ENCODE assay signal across 17 cellular contexts in the genomic region with DNA sequence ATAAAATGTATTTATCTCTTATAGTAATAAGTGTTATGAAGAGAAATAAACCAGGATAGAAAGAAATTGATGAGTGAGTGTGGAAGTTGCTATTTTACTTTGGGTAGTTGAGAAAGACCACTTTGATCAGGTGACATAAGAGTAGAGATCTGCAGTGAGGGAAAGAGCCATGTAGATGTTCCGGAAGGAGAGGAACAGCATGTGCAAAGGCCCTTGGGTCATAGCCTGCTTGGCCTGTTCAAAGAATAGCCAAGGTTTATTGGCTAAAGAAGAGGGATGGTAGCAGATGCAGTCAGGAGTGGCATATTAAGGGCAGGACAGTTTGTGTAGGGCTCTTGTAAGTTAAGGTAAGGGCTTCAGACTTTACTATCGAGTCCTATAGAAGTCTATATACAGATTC. TPM values are rescaled to one million over a fixed set of nuclear protein-coding genes. Genes with fewer than 3 reads are reported as not detected.
DNase-seq lines count a peak whose midpoint lies in the region; ATAC-seq, FAIRE-seq and TF ChIP-seq lines count a peak whose summit lies in the region.
"Had no signal": no experiment of that assay in that cellular context is flagged by ENCODE, and none has a peak within 500 bp of the region (broad histone marks: within the 10 kb centered on the region; RNA-seq: fewer than 3 reads in every experiment).

No MANE protein-coding gene starts in this region.

- no peak overlapping the region for H2AK5ac ChIP-seq in IMR-90 (ENCODE audit: low read depth, low read length)

- H3K4me2 ChIP-seq in IMR-90 (ENCODE audit: low read depth, low read length), result no peak overlapping the region
- H3K4me2 ChIP-seq in GM12878 (ENCODE audit: control insufficient read depth, insufficient read depth), result peak overlapping the region; percentile 56; the same call in 1 of the 2 replicates

- no peak overlapping the region for H3K4me3 ChIP-seq in IMR-90 (ENCODE audit: insufficient read depth, low read depth, low read length)
- H3K4me3 ChIP-seq in GM12878, result no peak overlapping the region; the same call in 1 of the 2 replicates
- H3K4me3 ChIP-seq: esophagus muscularis mucosa, tibial artery had no signal

- no peak for TF ChIP-seq POLR2A in IMR-90 (IDR thresholded peaks at IDR 0.05; ENCODE audit: low read depth, low read length)
- no peak for TF ChIP-seq POLR2A in GM12878 (IDR thresholded peaks at IDR 0.05; ENCODE audit: low read depth, low read length)

- H2AFZ ChIP-seq in IMR-90 (replicated peaks; ENCODE audit: low read length, poor library complexity) (no peak overlapping the region), GM12878 (ENCODE audit: control insufficient read depth, low read depth, low read length) (no peak overlapping the region)

- FAIRE-seq in GM12878 (lab: Jason Lieb, UNC), result no peak
- FAIRE-seq: kidney had no signal

- H3K9ac ChIP-seq in IMR-90 (ENCODE audit: low read depth, low read length) (no peak overlapping the region), GM12878 (ENCODE audit: control insufficient read depth, insufficient read depth, low read length) (no peak overlapping the region)

- peak overlapping the region; percentile 39 for H3K4me3 Mint-ChIP-seq in activated CD4-positive, alpha-beta T cell treated with anti-CD3 and anti-CD28 coated beads, Interleukin-2, amount 10 ng/mL, durations not matched to agents 24 days and 14 days
- peak overlapping the region; percentile 100 for H3K4me3 Mint-ChIP-seq in neural crest cell

- no peaks in the 10 kb centered on the region for H3K9me3 ChIP-seq in IMR-90 (ENCODE audit: control insufficient read depth, insufficient read depth, low read length)
- no peaks in the 10 kb centered on the region for H3K9me3 ChIP-seq in GM12878 (replicated peaks; ENCODE audit: control insufficient read depth, insufficient read depth, low read length)
- H3K9me3 ChIP-seq: esophagus muscularis mucosa, tibial artery had no signal

- 100% methylated on average over 1 of the region's 2 CpGs; no CpG with 5 or more reads in 1 of the 2 experiments for WGBS in IMR-90 (ENCODE audit: extremely low coverage in 2 of 2, insufficient read length in 1 of 2), 2 experiments
- WGBS in GM12878 (ENCODE audit: insufficient coverage, insufficient replicate concordance, low lambda C conversion rate, missing lambda C conversion rate), result 70% methylated on average over 2 of the region's 2 CpGs

- peaks cover 12 to 31% of the 10 kb centered on the region in 2 experiments for H3K79me1 ChIP-seq in IMR-90 (ENCODE audit: low read depth in 1 of 2, low read length in 2 of 2)

- H3K36me3 ChIP-seq in IMR-90 (ENCODE audit: control insufficient read depth, insufficient read depth, low read length), result peaks cover 15% of the 10 kb centered on the region
- H3K36me3 ChIP-seq in GM12878 (ENCODE audit: control insufficient read depth in 2 of 2, insufficient read depth in 2 of 2, low read length in 1 of 2), result peaks cover 3 to 26% of the 10 kb centered on the region in 2 experiments; a peak in 3 of 4 replicates

- H3K27me3 ChIP-seq in IMR-90 (ENCODE audit: control insufficient read depth, insufficient read depth, low read length) (no peaks in the 10 kb centered on the region), GM12878 (replicated peaks in 1 of 2; ENCODE audit: control insufficient read depth in 2 of 2, insufficient read depth in 2 of 2, low read length in 1 of 2) (no peaks in the 10 kb centered on the region)
- H3K27me3 ChIP-seq: esophagus muscularis mucosa, tibial artery had no signal

- no peak overlapping the region for H4K5ac ChIP-seq in IMR-90 (ENCODE audit: low read depth, low read length)

- peaks cover 4% of the 10 kb centered on the region; the same call in 1 of the 2 replicates for H3K9me1 ChIP-seq in IMR-90 (ENCODE audit: insufficient read depth, low read length)

- no peak overlapping the region for H3K56ac ChIP-seq in IMR-90 (ENCODE audit: extremely low read depth, insufficient read depth, low read length)

- DNase-seq in activated CD4-positive, alpha-beta T cell treated with anti-CD3 and anti-CD28 coated beads, Interleukin-2, amount 10 ng/mL, durations not matched to agents 24 days and 14 days, result no peak
- no peak for DNase-seq in activated CD4-positive, alpha-beta T cell treated with anti-CD3 and anti-CD28 coated beads, Interleukin-2, amount 50 U/mL, for 4 hours
- DNase-seq in IMR-90 (no peak), GM12878 (ENCODE audit: low read depth, low spot score) (no peak), neural crest cell (ENCODE audit: low read depth, low spot score) (no peak), NCI-H2107 treated with DMSO at 0.1 percent for 48 hours (lab: John Stamatoyannopoulos, UW; ENCODE audit: unreplicated experiment) (no peak), NCI-H345 (lab: John Stamatoyannopoulos, UW) (no peak)
- DNase-seq: activated CD4-positive, CD25-positive, alpha-beta regulatory T cell; kidney; NCI-H2107; occipital lobe; stimulated activated CD4-positive, alpha-beta T cell treated with anti-CD3 and anti-CD28 coated beads, Interleukin-2, amount 100 ng/mL, for 48 hours; stimulated activated CD8-positive, alpha-beta memory T cell treated with anti-CD3 and anti-CD28 coated beads, Interleukin-4, amount 100 ng/mL, for 48 hours; tibial artery had no signal

- H2AK9ac ChIP-seq in IMR-90 (replicated peaks; ENCODE audit: low read depth, low read length, poor library complexity), result no peak overlapping the region

- no peak overlapping the region for H3K4ac ChIP-seq in IMR-90 (ENCODE audit: low read depth, low read length)

- peaks cover 59% of the 10 kb centered on the region for H3K36me3 Mint-ChIP-seq in activated CD4-positive, alpha-beta T cell treated with anti-CD3 and anti-CD28 coated beads, Interleukin-2, amount 10 ng/mL, durations not matched to agents 24 days and 14 days (ENCODE audit: low read depth)
- H3K36me3 Mint-ChIP-seq in neural crest cell (ENCODE audit: low read depth), result peaks cover 24% of the 10 kb centered on the region

- TF ChIP-seq RAD21 in IMR-90 (IDR thresholded peaks at IDR 0.05; ENCODE audit: low read length) (no peak), GM12878 (IDR thresholded peaks at IDR 0.05; ENCODE audit: insufficient read depth, low read depth, low read length) (no peak)

- no peak overlapping the region for H3K18ac ChIP-seq in IMR-90 (ENCODE audit: low read depth, low read length)

- RAD21 ChIA-PET in GM12878 (lab: Charles Lee; ENCODE audit: unreplicated experiment), result no interaction called here

- peaks cover 53% of the 10 kb centered on the region for H3K79me2 ChIP-seq in GM12878 (ENCODE audit: control insufficient read depth, insufficient read depth, low read length)

- H4K91ac ChIP-seq in IMR-90 (ENCODE audit: insufficient read depth, low read depth, low read length), result no peak overlapping the region

- H3K27ac Mint-ChIP-seq in activated CD4-positive, alpha-beta T cell treated with anti-CD3 and anti-CD28 coated beads, Interleukin-2, amount 10 ng/mL, durations not matched to agents 24 days and 14 days, result no peak overlapping the region
- H3K27ac Mint-ChIP-seq in neural crest cell (ENCODE audit: unreplicated experiment), result no peak overlapping the region

- TF ChIP-seq CTCF in IMR-90 (conservative IDR thresholded peaks at IDR 0.05; ENCODE audit: low read depth, low read length) (no peak), GM12878 (IDR thresholded peaks at IDR 0.05 in 2 of 3, conservative IDR thresholded peaks at IDR 0.05 in 1 of 3; ENCODE audit: control insufficient read depth in 2 of 3, extremely low read depth in 1 of 3, insufficient read depth in 1 of 3, low read depth in 3 of 3, low read length in 3 of 3) (no peak), neural crest cell (conservative IDR thresholded peaks at IDR 0.05) (no peak)

- no peak overlapping the region for H2BK20ac ChIP-seq in IMR-90 (ENCODE audit: low read depth, low read length)

- in situ Hi-C loops in IMR-90 (cut with MboI; ENCODE audit: low sequenced_read_pairs), result no loop called here
- in situ Hi-C loops in GM12878 (cut with MboI), result no loop called here

- H3K27me3 Mint-ChIP-seq in activated CD4-positive, alpha-beta T cell treated with anti-CD3 and anti-CD28 coated beads, Interleukin-2, amount 10 ng/mL, durations not matched to agents 24 days and 14 days, result no peaks in the 10 kb centered on the region
- no peaks in the 10 kb centered on the region for H3K27me3 Mint-ChIP-seq in neural crest cell (ENCODE audit: low read depth)

- peak overlapping the region; percentile 46; the same call in 1 of the 2 replicates for H3K23ac ChIP-seq in IMR-90 (ENCODE audit: low read depth, low read length)

- CTCF ChIA-PET in IMR-90 (lab: Yijun Ruan, JAX), result no interaction called here
- CTCF ChIA-PET in GM12878 (lab: Yijun Ruan, JAX), result no interaction called here

- H2BK5ac ChIP-seq in IMR-90 (ENCODE audit: low read depth, low read length, poor library complexity, severe bottlenecking), result no peak overlapping the region

- H3K9me3 Mint-ChIP-seq in activated CD4-positive, alpha-beta T cell treated with anti-CD3 and anti-CD28 coated beads, Interleukin-2, amount 10 ng/mL, durations not matched to agents 24 days and 14 days, result no peaks in the 10 kb centered on the region
- no peaks in the 10 kb centered on the region for H3K9me3 Mint-ChIP-seq in neural crest cell

- dilution Hi-C loops in IMR-90 (cut with HindIII; ENCODE audit: low sequenced_read_pairs, unreplicated experiment), result no loop called here

- TF ChIP-seq EP300 in GM12878 (IDR thresholded peaks at IDR 0.05; ENCODE audit: borderline replicate concordance in 1 of 2, control insufficient read depth in 1 of 2, low read depth in 2 of 2, low read length in 2 of 2), result no peak

- ATAC-seq in IMR-90 (ENCODE audit: low read depth) (no peak), GM12878 (no peak), GM21786 (IDR thresholded peaks at IDR 0.05; ENCODE audit: unreplicated experiment) (no peak)

- intact Hi-C loops in activated CD4-positive, alpha-beta T cell treated with anti-CD3 and anti-CD28 coated beads, Interleukin-2, amount 10 ng/mL, durations not matched to agents 24 days and 14 days (cut with micrococcal nuclease), result loop anchor here (5.0 kb wide), 1 partner anchor 1146 kb away; no protein-coding TSS in a partner anchor
- intact Hi-C loops in IMR-90 (cut with micrococcal nuclease) (no loop called here), GM12878 (cut with micrococcal nuclease; ENCODE audit: unreplicated experiment) (no loop called here)

- H2BK15ac ChIP-seq in IMR-90 (ENCODE audit: low read depth, low read length), result no peak overlapping the region

- BruUV-seq in IMR-90 (replicated peaks; lab: Mats Ljungman, UMichigan), result no TSS peak
- BruUV-seq in GM12878 (replicated peaks; lab: Mats Ljungman, UMichigan), result no TSS peak

- POLR2A ChIA-PET in IMR-90 (lab: Charles Lee; ENCODE audit: unreplicated experiment) (no interaction called here), GM12878 (lab: Charles Lee) (interaction anchor here (0.6 to 0.7 kb wide), 2 partner anchors 10 to 951 kb away, joined by 4 to 5 read pairs; no protein-coding TSS in a partner anchor)

- no peak overlapping the region for H4K8ac ChIP-seq in IMR-90 (ENCODE audit: low read depth in 2 of 2, low read length in 2 of 2)

- H4K20me1 ChIP-seq in IMR-90 (ENCODE audit: insufficient read depth, low read length) (peaks cover 26% of the 10 kb centered on the region), GM12878 (ENCODE audit: control insufficient read depth, insufficient read depth) (no peaks in the 10 kb centered on the region)

- H3K14ac ChIP-seq in IMR-90 (replicated peaks; ENCODE audit: low read depth, low read length), result peak overlapping the region; percentile 46; the same call in 1 of the 2 replicates

- SMC1A ChIA-PET in GM12878 (lab: Charles Lee; ENCODE audit: uncharacterized antibody, unreplicated experiment), result no interaction called here

- H3K4me1 ChIP-seq in IMR-90 (ENCODE audit: control insufficient read depth, insufficient read depth, low read length) (peaks cover 2% of the 10 kb centered on the region), GM12878 (ENCODE audit: control insufficient read depth, insufficient read depth, low read length) (no peaks in the 10 kb centered on the region)

- H2BK120ac ChIP-seq in IMR-90 (ENCODE audit: low read depth, low read length), result no peak overlapping the region

- H3K27ac ChIP-seq in IMR-90 (ENCODE audit: insufficient read depth, low read length) (no peak overlapping the region), GM12878 (ENCODE audit: control insufficient read depth, insufficient read depth) (no peak overlapping the region)
- H3K27ac ChIP-seq: esophagus muscularis mucosa, RWPE1, tibial artery had no signal

- H3K4me1 Mint-ChIP-seq in activated CD4-positive, alpha-beta T cell treated with anti-CD3 and anti-CD28 coated beads, Interleukin-2, amount 10 ng/mL, durations not matched to agents 24 days and 14 days, result peaks cover 30% of the 10 kb centered on the region
- peaks cover 38% of the 10 kb centered on the region for H3K4me1 Mint-ChIP-seq in neural crest cell

RNA-seq across cellular contexts. Expression of gene BTF3, which starts 3.2 kb away (rescaled TPM):
- total RNA-seq in activated CD4-positive, alpha-beta T cell treated with anti-CD3 and anti-CD28 coated beads, Interleukin-2, amount 10 ng/mL, durations not matched to agents 24 days and 14 days, result 960 and 998 TPM in 2 replicates
- total RNA-seq in IMR-90 (2012; rRNA removed) (211 and 225 TPM in 2 replicates), GM12878 (2014; rRNA removed) (492 and 532 TPM in 2 replicates), GM12878 (2014; rRNA removed; fragmentation: Illumina TruSeq; extraction: Trizol) (855 and 860 TPM in 2 replicates), GM12878 (2021) (836 and 848 TPM in 2 replicates), neural crest cell (589 and 641 TPM in 2 replicates)
- polyA plus RNA-seq in IMR-90 (2012; rRNA removed) (410 and 443 TPM in 2 replicates), GM12878 (2011; rRNA removed) (807 and 1,223 TPM in 2 replicates), GM12878 (2014; fragmentation: Illumina TruSeq; extraction: Trizol) (1,650 and 1,701 TPM in 2 replicates), GM12878 (2014; fragmentation: Nextera tagmentation; extraction: Ambion mirVana) (1,000 to 10,000 TPM; 1,064 to 1,108 TPM), GM12878 (2014; rRNA removed) (830 and 886 TPM in 2 replicates), GM12878 (2016; fragmentation: Nextera tagmentation; extraction: Ambion mirVana) (100 to 1,000 TPM; 922 to 993 TPM)
- 226 and 424 TPM in 2 replicates for polyA plus RNA-seq in IMR-90 (2012; cell fraction: cytosol; rRNA removed)
- polyA plus RNA-seq in IMR-90 (2012; cell fraction: nucleus; rRNA removed; ENCODE audit: low replicate concordance), result 47.3 and 183 TPM in 2 replicates
- total RNA-seq in GM12878 (2013; cell fraction: nucleolus; rRNA removed), result 66.9 and 73.7 TPM in 2 replicates
- polyA plus RNA-seq in GM12878 (2011; ENCODE audit: low read depth), result 1,276 TPM
- polyA plus RNA-seq in GM12878 (2011; cell fraction: cytosol; rRNA removed), result 414 and 476 TPM in 2 replicates
- polyA plus RNA-seq in GM12878 (2011; cell fraction: nucleus; rRNA removed), result 251 and 283 TPM in 2 replicates
- 1,031 and 1,134 TPM in 2 replicates for polyA plus RNA-seq in GM12878 (2012)
- 342 and 537 TPM in 2 replicates for polyA minus RNA-seq in GM12878 (2011; rRNA and poly(A)+ RNA removed)
- polyA minus RNA-seq in GM12878 (2011; cell fraction: cytosol; rRNA and poly(A)+ RNA removed), result 199 and 249 TPM in 2 replicates
- polyA minus RNA-seq in GM12878 (2011; cell fraction: nucleus; rRNA and poly(A)+ RNA removed), result 67.9 and 87.3 TPM in 2 replicates

RNA-seq across cellular contexts. Expression of gene FOXD1, which starts 52.8 kb away (rescaled TPM):
- 0.09 and 0.14 TPM in 2 replicates for total RNA-seq in activated CD4-positive, alpha-beta T cell treated with anti-CD3 and anti-CD28 coated beads, Interleukin-2, amount 10 ng/mL, durations not matched to agents 24 days and 14 days
- total RNA-seq in IMR-90 (2012; rRNA removed) (3.2 and 6.4 TPM in 2 replicates), GM12878 (2014; rRNA removed) (not detected in 2 replicates), GM12878 (2014; rRNA removed; fragmentation: Illumina TruSeq; extraction: Trizol) (not detected in 2 replicates), GM12878 (2021) (not detected in 2 replicates), neural crest cell (0.28 and 0.39 TPM in 2 replicates)
- polyA plus RNA-seq in IMR-90 (2012; rRNA removed) (23.1 and 28.3 TPM in 2 replicates), GM12878 (2011; rRNA removed) (not detected in 2 replicates), GM12878 (2014; fragmentation: Illumina TruSeq; extraction: Trizol) (not detected in 2 replicates), GM12878 (2014; fragmentation: Nextera tagmentation; extraction: Ambion mirVana) (not detected), GM12878 (2014; rRNA removed) (not detected in 2 replicates), GM12878 (2016; fragmentation: Nextera tagmentation; extraction: Ambion mirVana) (not detected)
- 13.8 and 28.3 TPM in 2 replicates for polyA plus RNA-seq in IMR-90 (2012; cell fraction: cytosol; rRNA removed)
- polyA plus RNA-seq in IMR-90 (2012; cell fraction: nucleus; rRNA removed; ENCODE audit: low replicate concordance), result 16.9 and 18.6 TPM in 2 replicates
- total RNA-seq in GM12878 (2013; cell fraction: nucleolus; rRNA removed), result not detected in 2 replicates
- not detected for polyA plus RNA-seq in GM12878 (2011; ENCODE audit: low read depth)
- not detected in 2 replicates for polyA plus RNA-seq in GM12878 (2011; cell fraction: cytosol; rRNA removed)
- not detected in 2 replicates for polyA plus RNA-seq in GM12878 (2011; cell fraction: nucleus; rRNA removed)
- polyA plus RNA-seq in GM12878 (2012), result 0.04 and 0.18 TPM in 2 replicates
- polyA minus RNA-seq in GM12878 (2011; rRNA and poly(A)+ RNA removed), result not detected in 2 replicates
- polyA minus RNA-seq in GM12878 (2011; cell fraction: cytosol; rRNA and poly(A)+ RNA removed), result not detected in 2 replicates
- polyA minus RNA-seq in GM12878 (2011; cell fraction: nucleus; rRNA and poly(A)+ RNA removed), result not detected in 2 replicates
